9 cellular contexts compared by ENCODE assay signal in genomic region chr21:41895643-41896493, GRCh38. TPM values are rescaled to one million over a fixed set of nuclear protein-coding genes. Genes with fewer than 3 reads are reported as not detected.
A peak's percentile ranks its signal among the peaks of the same experiment; 100 is the strongest.
DNase-seq lines count a peak whose midpoint lies in the region; ATAC-seq and TF ChIP-seq lines count a peak whose summit lies in the region.
"Had no signal": no experiment of that assay in that cellular context is flagged by ENCODE, and none has a peak within 500 bp of the region (broad histone marks: within the 10 kb centered on the region; RNA-seq: fewer than 3 reads in every experiment).

No MANE protein-coding gene starts in this region.

- H3K4me3 ChIP-seq in choroid plexus epithelial cell (ENCODE audit: low read depth, low read length) = no peak overlapping the region
- H3K4me3 ChIP-seq: SJSA1 had no signal

- peaks cover 15% of the 10 kb centered on the region for H3K4me1 Mint-ChIP-seq in CD14-positive monocyte

- intact Hi-C loops in CD14-positive monocyte (cut with micrococcal nuclease) = loop anchor here in 1 of 2 donors (1.0 kb wide), 1 partner anchor 9 kb away; no protein-coding TSS in a partner anchor

- peak; percentile 61 to 71 for ATAC-seq in activated CD4-positive, CD25-positive, alpha-beta regulatory T cell treated with anti-CD3 and anti-CD28 coated beads, Interleukin-2, amount 50 U/mL, for 24 hours
- ATAC-seq in GM21381 (IDR thresholded peaks at IDR 0.05; ENCODE audit: unreplicated experiment) = no peak

- H3K36me3 Mint-ChIP-seq in CD14-positive monocyte = peaks cover 32 to 35% of the 10 kb centered on the region in 2 donors

- H3K9me3 Mint-ChIP-seq in CD14-positive monocyte = no peaks in the 10 kb centered on the region

- H3K27me3 Mint-ChIP-seq in CD14-positive monocyte (ENCODE audit: low read depth in 3 of 3) = peaks cover 0 to 3% (median 0%) of the 10 kb centered on the region in 3 donors

- peak overlapping the region in 1 of 2 donors; percentile 70 for H3K4me3 Mint-ChIP-seq in CD14-positive monocyte

- TF ChIP-seq CTCF in GM20000 (IDR thresholded peaks at IDR 0.05; ENCODE audit: extremely low read depth, missing control alignments) (peak; percentile 34), choroid plexus epithelial cell (conservative IDR thresholded peaks at IDR 0.05; ENCODE audit: low read depth, low read length) (no peak), CD14-positive monocyte (IDR thresholded peaks at IDR 0.05) (no peak)

- DNase-seq in GM20000 (ENCODE audit: low spot score) (peak; percentile 69), choroid plexus epithelial cell (ENCODE audit: low read depth) (peak; percentile 23), midbrain (lab: John Stamatoyannopoulos, UW) (no peak), SHP77 (lab: John Stamatoyannopoulos, UW) (no peak), CD14-positive monocyte (ENCODE audit: low spot score) (no peak)
- DNase-seq in stimulated activated CD4-positive, alpha-beta T cell treated with anti-CD3 and anti-CD28 coated beads, Interleukin-1b, Interleukin-23, amount 100 ng/mL, for 48 hours = peak; percentile 50

- H3K27ac Mint-ChIP-seq in CD14-positive monocyte = peak overlapping the region in 3 of 7 donors; percentile 14 to 33 (median 15)

RNA-seq across cellular contexts. Expression of gene PRDM15, which starts 16.7 kb away (rescaled TPM):
- polyA plus RNA-seq in CD14-positive monocyte = under 1 TPM; 0.19 to 0.74 TPM

RNA-seq across cellular contexts. Expression of gene C2CD2, which starts 58.0 kb away (rescaled TPM):
- 1 to 10 TPM; 1.4 to 3.8 TPM for polyA plus RNA-seq in CD14-positive monocyte

Comparison
In these comparisons a context has a peak if more than half of its experiments do, and no peak if none do; other contexts are left out.
1. DNase-seq: peak in GM20000 (single experiment), choroid plexus epithelial cell (single experiment) and stimulated activated CD4-positive, alpha-beta T cell treated with anti-CD3 and anti-CD28 coated beads, Interleukin-1b, Interleukin-23, amount 100 ng/mL, for 48 hours (single experiment); none in midbrain (single experiment), SHP77 (0 of 2) and CD14-positive monocyte (single experiment).